In the genomic region with DNA sequence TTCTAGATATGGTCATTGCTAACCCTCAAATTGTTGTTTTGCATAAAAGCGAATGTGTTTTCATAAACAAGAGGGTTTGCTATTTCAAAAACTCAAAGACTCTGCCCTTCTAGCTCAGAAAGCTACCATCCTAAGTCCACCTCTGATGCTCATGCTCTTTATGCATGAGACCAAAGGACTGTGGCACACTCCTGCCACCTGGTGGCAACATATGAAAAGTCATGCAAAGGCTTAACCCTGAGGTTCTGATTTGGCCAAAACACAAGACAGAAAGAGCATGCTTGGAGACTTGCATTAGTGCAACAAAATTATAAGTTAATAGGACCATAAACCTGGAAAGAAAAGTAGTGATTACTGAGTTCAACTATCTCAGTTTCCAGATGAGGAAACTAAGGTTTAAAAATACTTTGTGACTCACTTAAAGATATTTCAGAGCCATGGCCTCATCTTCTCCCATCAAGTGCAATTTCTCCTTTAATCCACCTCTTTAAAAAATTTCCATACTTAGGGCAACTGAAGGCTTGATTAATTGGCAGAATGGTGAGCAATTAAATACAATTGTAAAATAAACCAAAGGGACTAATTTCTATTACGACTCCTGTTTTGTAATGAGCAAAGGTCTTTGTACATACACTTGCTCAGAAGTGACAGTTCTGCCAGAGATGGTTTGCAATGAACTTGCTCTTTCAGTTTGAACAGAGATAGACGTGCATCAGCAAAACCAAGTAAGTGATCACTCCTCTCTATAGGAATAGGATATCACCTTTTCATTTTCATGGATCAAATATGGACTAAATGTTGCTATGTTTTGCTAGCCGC, we compare ENCODE assay signal across 8 cellular contexts.
DNase-seq lines count a peak whose midpoint lies in the region; ATAC-seq lines count a peak whose summit lies in the region.

No MANE protein-coding gene starts in this region.

- no peak overlapping the region for H3K18ac ChIP-seq in mesenchymal stem cell (ENCODE audit: low read depth in 1 of 2, low read length in 2 of 2)

- no peak overlapping the region for H2AFZ ChIP-seq in mesenchymal stem cell (ENCODE audit: low read depth, low read length)

- H3K4me3 ChIP-seq in mesenchymal stem cell (ENCODE audit: insufficient read depth in 1 of 2, low read depth in 1 of 2, low read length in 2 of 2): no peak overlapping the region

- H4K91ac ChIP-seq in mesenchymal stem cell (ENCODE audit: low read length): no peak overlapping the region

- H2BK12ac ChIP-seq in mesenchymal stem cell (ENCODE audit: low read length in 2 of 2): no peak overlapping the region

- H3K36me3 ChIP-seq in mesenchymal stem cell (ENCODE audit: control insufficient read depth in 1 of 2, insufficient read depth in 2 of 2, low read depth in 1 of 2, low read length in 2 of 2): no peaks in the 10 kb centered on the region

- ATAC-seq in GM19397 (IDR thresholded peaks at IDR 0.05; ENCODE audit: unreplicated experiment) (peak; percentile 64), HG03457 (IDR thresholded peaks at IDR 0.05; ENCODE audit: unreplicated experiment) (peak; percentile 68)

- peaks cover 5% of the 10 kb centered on the region for H3K4me1 ChIP-seq in mesenchymal stem cell (ENCODE audit: control insufficient read depth, insufficient read depth, low read depth, low read length)

- H2AK5ac ChIP-seq in mesenchymal stem cell (ENCODE audit: low read length, severe bottlenecking): no peak overlapping the region

- H3K4me2 ChIP-seq in mesenchymal stem cell (ENCODE audit: low read length, poor library complexity, severe bottlenecking): no peak overlapping the region

- 64% methylated on average over 3 of the region's 4 CpGs for WGBS in mesenchymal stem cell

- H3K27ac ChIP-seq in mesenchymal stem cell (ENCODE audit: low read length, poor library complexity, severe bottlenecking): no peak overlapping the region

- H2BK5ac ChIP-seq in mesenchymal stem cell (ENCODE audit: low read depth, low read length, poor library complexity, severe bottlenecking): no peak overlapping the region

- no peak overlapping the region for H2BK120ac ChIP-seq in mesenchymal stem cell (ENCODE audit: low read depth, low read length)

- H2BK15ac ChIP-seq in mesenchymal stem cell (ENCODE audit: low read depth, poor library complexity, severe bottlenecking): no peak overlapping the region

- DNase-seq in COLO668 (lab: John Stamatoyannopoulos, UW; ENCODE audit: unreplicated experiment) (peak; percentile 83), NCI-H524 treated with DMSO at 0.1 percent for 48 hours (lab: John Stamatoyannopoulos, UW) (peak; percentile 46), mesenchymal stem cell (peak; percentile 81)
- DNase-seq in activated CD4-positive, alpha-beta T cell treated with anti-CD3 and anti-CD28 coated beads, Interleukin-2, amount 50 U/mL, for 1 hour: peak; percentile 45
- peak; percentile 8 for DNase-seq in effector CD8-positive, alpha-beta T cell (lab: John Stamatoyannopoulos, UW)
- DNase-seq in stimulated activated CD8-positive, alpha-beta memory T cell treated with anti-CD3 and anti-CD28 coated beads, Interleukin-4, amount 100 ng/mL, for 1 hour (ENCODE audit: low read depth in 2 of 2, low spot score in 1 of 2): peak; percentile 5 to 30

- H3K9me3 ChIP-seq in mesenchymal stem cell (ENCODE audit: control insufficient read depth, low read length): no peaks in the 10 kb centered on the region

- no peak overlapping the region for H3K23ac ChIP-seq in mesenchymal stem cell (ENCODE audit: low read length in 2 of 2)

- no peak overlapping the region for H4K8ac ChIP-seq in mesenchymal stem cell (ENCODE audit: low read length)

- H3K9ac ChIP-seq in mesenchymal stem cell (ENCODE audit: low read length): no peak overlapping the region

- no peak overlapping the region for H3K14ac ChIP-seq in mesenchymal stem cell (ENCODE audit: low read length in 2 of 2)

- no peaks in the 10 kb centered on the region for H3K79me1 ChIP-seq in mesenchymal stem cell (replicated peaks; ENCODE audit: low read length, poor library complexity, severe bottlenecking)

- H3K4ac ChIP-seq in mesenchymal stem cell (ENCODE audit: low read depth in 1 of 2, low read length in 2 of 2): no peak overlapping the region

- no peaks in the 10 kb centered on the region for H3K27me3 ChIP-seq in mesenchymal stem cell (ENCODE audit: control insufficient read depth in 1 of 2, insufficient read depth in 1 of 2, low read length in 2 of 2)

Comparison
In these comparisons a context has a peak if more than half of its experiments do, and no peak if none do; other contexts are left out.
1. DNase-seq: peak in every context shown above with its lines; median percentile 83 in COLO668; 81 in mesenchymal stem cell; 46 in NCI-H524 treated with DMSO at 0.1 percent for 48 hours; 45 in activated CD4-positive, alpha-beta T cell treated with anti-CD3 and anti-CD28 coated beads, Interleukin-2, amount 50 U/mL, for 1 hour; 18 in stimulated activated CD8-positive, alpha-beta memory T cell treated with anti-CD3 and anti-CD28 coated beads, Interleukin-4, amount 100 ng/mL, for 1 hour; 8 in effector CD8-positive, alpha-beta T cell.